30 cellular contexts compared by ENCODE assay signal in the genomic region with DNA sequence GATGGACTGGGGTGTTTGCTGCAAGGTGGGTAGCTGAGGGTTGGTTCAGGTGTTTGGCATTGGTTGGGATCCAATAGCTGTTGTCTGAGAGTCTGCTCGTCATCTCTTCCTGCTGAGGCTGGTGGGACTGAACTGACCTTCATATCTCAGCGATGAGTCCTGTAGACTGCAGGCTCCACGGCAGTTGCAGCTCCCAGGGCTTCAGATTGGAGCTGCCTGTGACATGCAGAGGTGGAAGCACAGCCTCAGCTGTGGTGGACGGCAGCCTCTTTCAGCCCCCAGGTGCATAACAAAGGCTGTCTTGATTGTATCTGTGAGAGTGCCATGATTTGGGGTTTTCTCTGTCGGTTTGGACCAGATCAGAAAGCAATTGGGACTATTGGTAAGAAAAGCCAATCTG. TPM values are rescaled to one million over a fixed set of nuclear protein-coding genes. Genes with fewer than 3 reads are reported as not detected.
A peak's percentile ranks its signal among the peaks of the same experiment; 100 is the strongest.
DNase-seq lines count a peak whose midpoint lies in the region; ATAC-seq and TF ChIP-seq lines count a peak whose summit lies in the region.
"Had no signal": no experiment of that assay in that cellular context is flagged by ENCODE, and none has a peak within 500 bp of the region (broad histone marks: within the 10 kb centered on the region; RNA-seq: fewer than 3 reads in every experiment).

No MANE protein-coding gene starts in this region.

- no peak overlapping the region for H3K4me3 ChIP-seq in mucosa of descending colon
- H3K4me3 ChIP-seq in transverse colon: peak overlapping the region in 1 of 4 donors; percentile 16
- H3K4me3 ChIP-seq: esophagus muscularis mucosa, heart left ventricle, lung, ovary, PC-9, skin epidermis had no signal

- TF ChIP-seq CTCF in mucosa of descending colon (IDR thresholded peaks at IDR 0.05) (no peak), transverse colon (IDR thresholded peaks at IDR 0.05) (no peak)

- intact Hi-C loops in mucosa of descending colon (cut with DNase I, micrococcal nuclease): no loop called here
- intact Hi-C loops in transverse colon (cut with DNase I; ENCODE audit: low total_unique reads): loop anchor here (10.0 kb wide), 1 partner anchor 103 kb away; no protein-coding TSS in a partner anchor

- no peak for TF ChIP-seq EP300 in transverse colon (IDR thresholded peaks at IDR 0.05; ENCODE audit: low read depth)

- WGBS in transverse colon (ENCODE audit: low coverage in 1 of 2), 2 donors: 61% methylated on average over 5 of the region's 5 CpGs; no CpG with 5 or more reads in 1 of the 2 donors

- peak overlapping the region; percentile 85 for H3K27ac Mint-ChIP-seq in activated naive CD4-positive, alpha-beta T cell treated with anti-CD3 and anti-CD28 coated beads, Interleukin-2, amount 10 ng/mL, durations not matched to agents 7 days and 5 days
- H3K27ac Mint-ChIP-seq: activated T-cell treated with anti-CD3 and anti-CD28 coated beads, Interleukin-2, amount 50 U/mL, for 24 hours; B cell; nephron progenitor cell; stimulated activated naive B cell treated with anti-CD40 and anti-IgM and Interleukin-4, amounts not matched to agents 10 μg/mL and 1 μg/mL and 100 μg/mL, for 72 hours had no signal

- no peaks in the 10 kb centered on the region for H3K9me3 ChIP-seq in mucosa of descending colon
- H3K9me3 ChIP-seq in transverse colon: no peaks in the 10 kb centered on the region
- H3K9me3 ChIP-seq: esophagus muscularis mucosa, heart left ventricle, ovary had no signal

- H3K4me1 Mint-ChIP-seq in activated naive CD4-positive, alpha-beta T cell treated with anti-CD3 and anti-CD28 coated beads, Interleukin-2, amount 10 ng/mL, durations not matched to agents 7 days and 5 days: peaks cover 39% of the 10 kb centered on the region

- no peaks in the 10 kb centered on the region for H3K36me3 Mint-ChIP-seq in activated naive CD4-positive, alpha-beta T cell treated with anti-CD3 and anti-CD28 coated beads, Interleukin-2, amount 10 ng/mL, durations not matched to agents 7 days and 5 days
- H3K36me3 Mint-ChIP-seq: stimulated activated naive B cell treated with anti-CD40 and anti-IgM and Interleukin-4, amounts not matched to agents 10 μg/mL and 1 μg/mL and 100 μg/mL, for 72 hours had no signal

- H3K27me3 ChIP-seq in transverse colon: no peaks in the 10 kb centered on the region
- H3K27me3 ChIP-seq: esophagus muscularis mucosa, ovary had no signal

- peak; percentile 59 for TF ChIP-seq POLR2A in transverse colon (IDR thresholded peaks at IDR 0.05)

- in situ Hi-C loops in transverse colon (cut with MboI; ENCODE audit: low pct_ligation_motif_present in 1 of 4, low pct_unique_long_range_greater_than_20kb in 1 of 4, low sequenced_read_pairs in 3 of 4): no loop called here

- ATAC-seq in mucosa of descending colon (peak; percentile 31), SK-N-SH treated with all-trans-retinoic acid at 6 μM for 48 hours (no peak)
- ATAC-seq: HCT116; heart left ventricle; stimulated activated naive B cell treated with anti-CD40 and anti-IgM and Interleukin-4, amounts not matched to agents 10 μg/mL and 1 μg/mL and 100 μg/mL, for 72 hours had no signal

- peak overlapping the region; percentile 67 to 82 (median 76) for H3K27ac ChIP-seq in transverse colon
- H3K27ac ChIP-seq: heart left ventricle, ovary, PC-9, skin epidermis had no signal

- no peak overlapping the region for H3K4me3 Mint-ChIP-seq in activated naive CD4-positive, alpha-beta T cell treated with anti-CD3 and anti-CD28 coated beads, Interleukin-2, amount 10 ng/mL, durations not matched to agents 7 days and 5 days
- H3K4me3 Mint-ChIP-seq: activated T-cell treated with anti-CD3 and anti-CD28 coated beads, Interleukin-2, amount 50 U/mL, for 24 hours; B cell; nephron progenitor cell; stimulated activated naive B cell treated with anti-CD40 and anti-IgM and Interleukin-4, amounts not matched to agents 10 μg/mL and 1 μg/mL and 100 μg/mL, for 72 hours had no signal

- CTCF ChIA-PET in activated naive CD4-positive, alpha-beta T cell treated with anti-CD3 and anti-CD28 coated beads, Interleukin-2, amount 10 ng/mL, durations not matched to agents 7 days and 5 days (lab: Charles Lee): interaction anchor here (1.2 kb wide), 1 partner anchor 32 kb away, joined by 3 read pairs; no protein-coding TSS in a partner anchor

- H3K9me3 Mint-ChIP-seq in activated naive CD4-positive, alpha-beta T cell treated with anti-CD3 and anti-CD28 coated beads, Interleukin-2, amount 10 ng/mL, durations not matched to agents 7 days and 5 days: no peaks in the 10 kb centered on the region
- H3K9me3 Mint-ChIP-seq: activated T-cell treated with anti-CD3 and anti-CD28 coated beads, Interleukin-2, amount 50 U/mL, for 24 hours; nephron progenitor cell; stimulated activated naive B cell treated with anti-CD40 and anti-IgM and Interleukin-4, amounts not matched to agents 10 μg/mL and 1 μg/mL and 100 μg/mL, for 72 hours had no signal

- DNase-seq in activated naive CD4-positive, alpha-beta T cell treated with anti-CD3 and anti-CD28 coated beads, Interleukin-2, amount 10 ng/mL, durations not matched to agents 7 days and 5 days: no peak
- DNase-seq in activated naive CD4-positive, alpha-beta T cell treated with anti-CD3 and anti-CD28 coated beads, Interleukin-2, amount 50 U/mL, for 16 hours: no peak
- DNase-seq in amniotic epithelial cell (ENCODE audit: low read depth) (peak; percentile 69), mucosa of descending colon (peak in 2 of 3 donors; percentile 54 to 59), transverse colon (no peak), globus pallidus (ENCODE audit: low spot score) (no peak)
- DNase-seq: activated CD4-positive, alpha-beta T cell treated with anti-CD3 and anti-CD28 coated beads for 1 hour; activated effector memory CD4-positive, alpha-beta T cell treated with anti-CD3 and anti-CD28 coated beads, Interleukin-2, amount 50 U/mL, for 16 hours; activated T-cell treated with anti-CD3 and anti-CD28 coated beads, Interleukin-2, amount 50 U/mL, for 24 hours; dermis blood vessel endothelial cell; foreskin fibroblast; heart left ventricle; IMR-90; kidney glomerular epithelial cell; NCI-H1436 treated with DMSO at 0.1 percent for 48 hours; NCI-H2081 treated with DMSO at 0.1 percent for 48 hours; NCI-H226; nephron progenitor cell; ovary; PC-9; stimulated activated naive B cell treated with anti-CD40 and anti-IgM and Interleukin-4, amounts not matched to agents 10 μg/mL and 1 μg/mL and 100 μg/mL, for 72 hours; substantia nigra had no signal

- H3K27me3 Mint-ChIP-seq in activated naive CD4-positive, alpha-beta T cell treated with anti-CD3 and anti-CD28 coated beads, Interleukin-2, amount 10 ng/mL, durations not matched to agents 7 days and 5 days: peaks cover 37% of the 10 kb centered on the region

- peaks cover 26% of the 10 kb centered on the region for H3K4me1 ChIP-seq in mucosa of descending colon (ENCODE audit: low read depth)
- H3K4me1 ChIP-seq in transverse colon: peaks cover 3 to 60% (median 44%) of the 10 kb centered on the region in 4 donors

- H3K36me3 ChIP-seq in mucosa of descending colon (ENCODE audit: low read depth): no peaks in the 10 kb centered on the region
- H3K36me3 ChIP-seq in transverse colon: no peaks in the 10 kb centered on the region
- H3K36me3 ChIP-seq: esophagus muscularis mucosa, heart left ventricle, ovary had no signal

TF ChIP-seq in SK-N-SH treated with all-trans-retinoic acid at 6 μM for 48 hours, 23 proteins besides CTCF, POLR2A, EP300 and RAD21:
- TF ChIP-seq TCF4 (CRISPR knock-in tag; IDR thresholded peaks at IDR 0.05; ENCODE audit: borderline replicate concordance) (no peak), GLIS3 (CRISPR knock-in tag; IDR thresholded peaks at IDR 0.05) (no peak), ZC3H10 (CRISPR knock-in tag; IDR thresholded peaks at IDR 0.05) (no peak), PPARA (CRISPR knock-in tag; IDR thresholded peaks at IDR 0.05; ENCODE audit: borderline replicate concordance) (no peak), RARB (CRISPR knock-in tag; IDR thresholded peaks at IDR 0.05) (no peak), ZNF8 (CRISPR knock-in tag; IDR thresholded peaks at IDR 0.05) (no peak), CSRNP3 (CRISPR knock-in tag; IDR thresholded peaks at IDR 0.05) (no peak), ZFP30 (CRISPR knock-in tag; IDR thresholded peaks at IDR 0.05) (no peak)
- TF ChIP-seq, protein P1, sequence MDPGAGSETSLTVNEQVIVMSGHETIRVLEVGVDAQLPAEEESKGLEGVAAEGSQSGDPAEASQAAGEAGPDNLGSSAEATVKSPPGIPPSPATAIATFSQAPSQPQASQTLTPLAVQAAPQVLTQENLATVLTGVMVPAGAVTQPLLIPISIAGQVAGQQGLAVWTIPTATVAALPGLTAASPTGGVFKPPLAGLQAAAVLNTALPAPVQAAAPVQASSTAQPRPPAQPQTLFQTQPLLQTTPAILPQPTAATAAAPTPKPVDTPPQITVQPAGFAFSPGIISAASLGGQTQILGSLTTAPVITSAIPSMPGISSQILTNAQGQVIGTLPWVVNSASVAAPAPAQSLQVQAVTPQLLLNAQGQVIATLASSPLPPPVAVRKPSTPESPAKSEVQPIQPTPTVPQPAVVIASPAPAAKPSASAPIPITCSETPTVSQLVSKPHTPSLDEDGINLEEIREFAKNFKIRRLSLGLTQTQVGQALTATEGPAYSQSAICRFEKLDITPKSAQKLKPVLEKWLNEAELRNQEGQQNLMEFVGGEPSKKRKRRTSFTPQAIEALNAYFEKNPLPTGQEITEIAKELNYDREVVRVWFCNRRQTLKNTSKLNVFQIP (CRISPR knock-in tag; IDR thresholded peaks at IDR 0.05; ENCODE audit: borderline replicate concordance, low read depth): no peak

RNA-seq across cellular contexts. Expression of gene IL1R2, which starts 3.9 kb away (rescaled TPM):
- total RNA-seq in mucosa of descending colon (10 to 100 TPM; 17.9 to 40.3 (median 39.8) TPM), transverse colon (10 to 100 TPM in 3 of 4 donors, 1 to 10 TPM in 1; 7.1 to 52.4 (median 29.9) TPM)
- total RNA-seq: B cell; IMR-90; LHCN-M2; T-helper 2 cell treated with Interferon-gamma antibody and Interleukin-4, amounts not matched to agents 100 ng/mL and 5 ng/mL, for 36 hours had no signal

Comparison
In these comparisons a context has a peak if more than half of its experiments do, and no peak if none do; other contexts are left out.
1. DNase-seq: peak in amniotic epithelial cell (single experiment) and mucosa of descending colon (2 of 3); none in activated naive CD4-positive, alpha-beta T cell treated with anti-CD3 and anti-CD28 coated beads, Interleukin-2, amount 10 ng/mL, durations not matched to agents 7 days and 5 days (single experiment), activated naive CD4-positive, alpha-beta T cell treated with anti-CD3 and anti-CD28 coated beads, Interleukin-2, amount 50 U/mL, for 16 hours (single experiment), transverse colon (single experiment) and globus pallidus (single experiment).